ENCODE assay signal across 1 cellular context in the genomic region with DNA sequence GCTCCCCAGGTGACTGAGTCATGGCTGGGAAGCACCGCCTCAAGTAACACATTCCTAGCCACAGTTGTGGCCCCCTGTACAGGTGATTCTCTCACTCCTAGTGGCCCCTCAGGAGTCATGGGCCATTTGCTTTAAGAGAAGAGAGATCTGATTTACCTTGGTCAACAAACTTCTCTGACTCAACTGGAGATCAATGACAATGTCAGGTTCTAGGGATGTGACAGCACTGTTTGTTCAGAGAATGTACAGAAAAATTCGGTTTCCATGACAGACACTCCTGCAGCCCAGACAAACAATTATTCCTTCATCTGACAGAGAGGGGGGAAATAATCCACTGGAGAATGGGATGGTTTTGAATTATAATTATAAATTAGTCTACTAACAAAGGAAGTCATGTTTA.
TF ChIP-seq lines count a peak whose summit lies in the region.

No MANE protein-coding gene starts in this region.

TF ChIP-seq in HepG2, 621 proteins besides CTCF, POLR2A, EP300 and RAD21 (continued from another document and continues in another):
- TF ChIP-seq, protein P1, sequence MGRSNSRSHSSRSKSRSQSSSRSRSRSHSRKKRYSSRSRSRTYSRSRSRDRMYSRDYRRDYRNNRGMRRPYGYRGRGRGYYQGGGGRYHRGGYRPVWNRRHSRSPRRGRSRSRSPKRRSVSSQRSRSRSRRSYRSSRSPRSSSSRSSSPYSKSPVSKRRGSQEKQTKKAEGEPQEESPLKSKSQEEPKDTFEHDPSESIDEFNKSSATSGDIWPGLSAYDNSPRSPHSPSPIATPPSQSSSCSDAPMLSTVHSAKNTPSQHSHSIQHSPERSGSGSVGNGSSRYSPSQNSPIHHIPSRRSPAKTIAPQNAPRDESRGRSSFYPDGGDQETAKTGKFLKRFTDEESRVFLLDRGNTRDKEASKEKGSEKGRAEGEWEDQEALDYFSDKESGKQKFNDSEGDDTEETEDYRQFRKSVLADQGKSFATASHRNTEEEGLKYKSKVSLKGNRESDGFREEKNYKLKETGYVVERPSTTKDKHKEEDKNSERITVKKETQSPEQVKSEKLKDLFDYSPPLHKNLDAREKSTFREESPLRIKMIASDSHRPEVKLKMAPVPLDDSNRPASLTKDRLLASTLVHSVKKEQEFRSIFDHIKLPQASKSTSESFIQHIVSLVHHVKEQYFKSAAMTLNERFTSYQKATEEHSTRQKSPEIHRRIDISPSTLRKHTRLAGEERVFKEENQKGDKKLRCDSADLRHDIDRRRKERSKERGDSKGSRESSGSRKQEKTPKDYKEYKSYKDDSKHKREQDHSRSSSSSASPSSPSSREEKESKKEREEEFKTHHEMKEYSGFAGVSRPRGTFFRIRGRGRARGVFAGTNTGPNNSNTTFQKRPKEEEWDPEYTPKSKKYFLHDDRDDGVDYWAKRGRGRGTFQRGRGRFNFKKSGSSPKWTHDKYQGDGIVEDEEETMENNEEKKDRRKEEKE (IDR thresholded peaks at IDR 0.05): no peak
- no peak; the same call in 1 of the 2 replicates for TF ChIP-seq FOXO1 (CRISPR knock-in tag; IDR thresholded peaks at IDR 0.05)
- TF ChIP-seq, protein P2, sequence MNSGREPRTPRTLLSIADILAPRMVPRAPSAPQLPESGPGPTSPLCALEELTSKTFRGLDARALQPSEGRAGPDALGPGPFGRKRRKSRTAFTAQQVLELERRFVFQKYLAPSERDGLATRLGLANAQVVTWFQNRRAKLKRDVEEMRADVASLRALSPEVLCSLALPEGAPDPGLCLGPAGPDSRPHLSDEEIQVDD (CRISPR knock-in tag; IDR thresholded peaks at IDR 0.05; ENCODE audit: borderline replicate concordance): no peak
- peak; percentile 98 for TF ChIP-seq ZSCAN29 (CRISPR knock-in tag; conservative IDR thresholded peaks at IDR 0.05)
- TF ChIP-seq NFE2L1 (CRISPR knock-in tag; IDR thresholded peaks at IDR 0.05; ENCODE audit: borderline replicate concordance): no peak
- TF ChIP-seq, protein P3, sequence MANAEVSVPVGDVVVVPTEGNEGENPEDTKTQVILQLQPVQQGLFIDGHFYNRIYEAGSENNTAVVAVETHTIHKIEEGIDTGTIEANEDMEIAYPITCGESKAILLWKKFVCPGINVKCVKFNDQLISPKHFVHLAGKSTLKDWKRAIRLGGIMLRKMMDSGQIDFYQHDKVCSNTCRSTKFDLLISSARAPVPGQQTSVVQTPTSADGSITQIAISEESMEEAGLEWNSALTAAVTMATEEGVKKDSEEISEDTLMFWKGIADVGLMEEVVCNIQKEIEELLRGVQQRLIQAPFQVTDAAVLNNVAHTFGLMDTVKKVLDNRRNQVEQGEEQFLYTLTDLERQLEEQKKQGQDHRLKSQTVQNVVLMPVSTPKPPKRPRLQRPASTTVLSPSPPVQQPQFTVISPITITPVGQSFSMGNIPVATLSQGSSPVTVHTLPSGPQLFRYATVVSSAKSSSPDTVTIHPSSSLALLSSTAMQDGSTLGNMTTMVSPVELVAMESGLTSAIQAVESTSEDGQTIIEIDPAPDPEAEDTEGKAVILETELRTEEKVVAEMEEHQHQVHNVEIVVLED (CRISPR knock-in tag; IDR thresholded peaks at IDR 0.05; ENCODE audit: borderline replicate concordance): no peak
- TF ChIP-seq, protein P4, sequence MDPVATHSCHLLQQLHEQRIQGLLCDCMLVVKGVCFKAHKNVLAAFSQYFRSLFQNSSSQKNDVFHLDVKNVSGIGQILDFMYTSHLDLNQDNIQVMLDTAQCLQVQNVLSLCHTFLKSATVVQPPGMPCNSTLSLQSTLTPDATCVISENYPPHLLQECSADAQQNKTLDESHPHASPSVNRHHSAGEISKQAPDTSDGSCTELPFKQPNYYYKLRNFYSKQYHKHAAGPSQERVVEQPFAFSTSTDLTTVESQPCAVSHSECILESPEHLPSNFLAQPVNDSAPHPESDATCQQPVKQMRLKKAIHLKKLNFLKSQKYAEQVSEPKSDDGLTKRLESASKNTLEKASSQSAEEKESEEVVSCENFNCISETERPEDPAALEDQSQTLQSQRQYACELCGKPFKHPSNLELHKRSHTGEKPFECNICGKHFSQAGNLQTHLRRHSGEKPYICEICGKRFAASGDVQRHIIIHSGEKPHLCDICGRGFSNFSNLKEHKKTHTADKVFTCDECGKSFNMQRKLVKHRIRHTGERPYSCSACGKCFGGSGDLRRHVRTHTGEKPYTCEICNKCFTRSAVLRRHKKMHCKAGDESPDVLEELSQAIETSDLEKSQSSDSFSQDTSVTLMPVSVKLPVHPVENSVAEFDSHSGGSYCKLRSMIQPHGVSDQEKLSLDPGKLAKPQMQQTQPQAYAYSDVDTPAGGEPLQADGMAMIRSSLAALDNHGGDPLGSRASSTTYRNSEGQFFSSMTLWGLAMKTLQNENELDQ (CRISPR knock-in tag; IDR thresholded peaks at IDR 0.05; ENCODE audit: borderline replicate concordance): no peak
- TF ChIP-seq ZNF788 (CRISPR knock-in tag; IDR thresholded peaks at IDR 0.05; ENCODE audit: borderline replicate concordance): no peak
- TF ChIP-seq ZNF34 (CRISPR knock-in tag; IDR thresholded peaks at IDR 0.05; ENCODE audit: borderline replicate concordance): 0 out of 2 replicates have a peak, but pooled peaks have one; percentile 54
- TF ChIP-seq, protein P5, sequence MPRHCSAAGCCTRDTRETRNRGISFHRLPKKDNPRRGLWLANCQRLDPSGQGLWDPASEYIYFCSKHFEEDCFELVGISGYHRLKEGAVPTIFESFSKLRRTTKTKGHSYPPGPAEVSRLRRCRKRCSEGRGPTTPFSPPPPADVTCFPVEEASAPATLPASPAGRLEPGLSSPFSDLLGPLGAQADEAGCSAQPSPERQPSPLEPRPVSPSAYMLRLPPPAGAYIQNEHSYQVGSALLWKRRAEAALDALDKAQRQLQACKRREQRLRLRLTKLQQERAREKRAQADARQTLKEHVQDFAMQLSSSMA (CRISPR knock-in tag; IDR thresholded peaks at IDR 0.05): no peak
- TF ChIP-seq ZFP41 (CRISPR knock-in tag; IDR thresholded peaks at IDR 0.05; ENCODE audit: borderline replicate concordance): no peak
- no peak for TF ChIP-seq FOXM1 (CRISPR knock-in tag; IDR thresholded peaks at IDR 0.05)
- 0 out of 2 replicates have a peak, but pooled peaks have one; percentile 25 for TF ChIP-seq ZNF264 (CRISPR knock-in tag; IDR thresholded peaks at IDR 0.05)
- TF ChIP-seq EEA1 (CRISPR knock-in tag; IDR thresholded peaks at IDR 0.05; ENCODE audit: borderline replicate concordance): no peak
- no peak for TF ChIP-seq ZNF781 (CRISPR knock-in tag; IDR thresholded peaks at IDR 0.05; ENCODE audit: borderline replicate concordance, not compliant biosample characterization)
- peak; percentile 40; the same call in 1 of the 2 replicates for TF ChIP-seq MEIS1 (CRISPR knock-in tag; IDR thresholded peaks at IDR 0.05; ENCODE audit: borderline replicate concordance)
- no peak for TF ChIP-seq HHEX (CRISPR knock-in tag; IDR thresholded peaks at IDR 0.05)
- TF ChIP-seq HES4 (CRISPR knock-in tag; IDR thresholded peaks at IDR 0.05; ENCODE audit: borderline replicate concordance): no peak
- TF ChIP-seq RFX1 (IDR thresholded peaks at IDR 0.05): no peak
- TF ChIP-seq KLF11 (CRISPR knock-in tag; IDR thresholded peaks at IDR 0.05): no peak
- TF ChIP-seq, protein P6, sequence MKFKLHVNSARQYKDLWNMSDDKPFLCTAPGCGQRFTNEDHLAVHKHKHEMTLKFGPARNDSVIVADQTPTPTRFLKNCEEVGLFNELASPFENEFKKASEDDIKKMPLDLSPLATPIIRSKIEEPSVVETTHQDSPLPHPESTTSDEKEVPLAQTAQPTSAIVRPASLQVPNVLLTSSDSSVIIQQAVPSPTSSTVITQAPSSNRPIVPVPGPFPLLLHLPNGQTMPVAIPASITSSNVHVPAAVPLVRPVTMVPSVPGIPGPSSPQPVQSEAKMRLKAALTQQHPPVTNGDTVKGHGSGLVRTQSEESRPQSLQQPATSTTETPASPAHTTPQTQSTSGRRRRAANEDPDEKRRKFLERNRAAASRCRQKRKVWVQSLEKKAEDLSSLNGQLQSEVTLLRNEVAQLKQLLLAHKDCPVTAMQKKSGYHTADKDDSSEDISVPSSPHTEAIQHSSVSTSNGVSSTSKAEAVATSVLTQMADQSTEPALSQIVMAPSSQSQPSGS (CRISPR knock-in tag; IDR thresholded peaks at IDR 0.05): no peak
- TF ChIP-seq, protein P7, sequence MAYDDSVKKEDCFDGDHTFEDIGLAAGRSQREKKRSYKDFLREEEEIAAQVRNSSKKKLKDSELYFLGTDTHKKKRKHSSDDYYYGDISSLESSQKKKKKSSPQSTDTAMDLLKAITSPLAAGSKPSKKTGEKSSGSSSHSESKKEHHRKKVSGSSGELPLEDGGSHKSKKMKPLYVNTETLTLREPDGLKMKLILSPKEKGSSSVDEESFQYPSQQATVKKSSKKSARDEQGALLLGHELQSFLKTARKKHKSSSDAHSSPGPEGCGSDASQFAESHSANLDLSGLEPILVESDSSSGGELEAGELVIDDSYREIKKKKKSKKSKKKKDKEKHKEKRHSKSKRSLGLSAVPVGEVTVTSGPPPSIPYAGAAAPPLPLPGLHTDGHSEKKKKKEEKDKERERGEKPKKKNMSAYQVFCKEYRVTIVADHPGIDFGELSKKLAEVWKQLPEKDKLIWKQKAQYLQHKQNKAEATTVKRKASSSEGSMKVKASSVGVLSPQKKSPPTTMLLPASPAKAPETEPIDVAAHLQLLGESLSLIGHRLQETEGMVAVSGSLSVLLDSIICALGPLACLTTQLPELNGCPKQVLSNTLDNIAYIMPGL (CRISPR knock-in tag; IDR thresholded peaks at IDR 0.05; ENCODE audit: borderline replicate concordance in 1 of 2, low read depth in 1 of 2): no peak
- TF ChIP-seq PPARG (CRISPR knock-in tag; conservative IDR thresholded peaks at IDR 0.05): no peak
- peak; percentile 47 for TF ChIP-seq ZEB1 (IDR thresholded peaks at IDR 0.05; ENCODE audit: insufficient replicate concordance, low read depth)
- TF ChIP-seq ZNF674 (CRISPR knock-in tag; IDR thresholded peaks at IDR 0.05; ENCODE audit: low read depth): no peak
- TF ChIP-seq ZNF543 (CRISPR knock-in tag; IDR thresholded peaks at IDR 0.05): no peak
- TF ChIP-seq, protein P8, sequence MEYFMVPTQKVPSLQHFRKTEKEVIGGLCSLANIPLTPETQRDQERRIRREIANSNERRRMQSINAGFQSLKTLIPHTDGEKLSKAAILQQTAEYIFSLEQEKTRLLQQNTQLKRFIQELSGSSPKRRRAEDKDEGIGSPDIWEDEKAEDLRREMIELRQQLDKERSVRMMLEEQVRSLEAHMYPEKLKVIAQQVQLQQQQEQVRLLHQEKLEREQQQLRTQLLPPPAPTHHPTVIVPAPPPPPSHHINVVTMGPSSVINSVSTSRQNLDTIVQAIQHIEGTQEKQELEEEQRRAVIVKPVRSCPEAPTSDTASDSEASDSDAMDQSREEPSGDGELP (IDR thresholded peaks at IDR 0.05; ENCODE audit: borderline replicate concordance, low read depth): peak; percentile 36; the same call in 1 of the 2 replicates
- peak; percentile 42; the same call in 1 of the 2 replicates for TF ChIP-seq MED1 (CRISPR knock-in tag; IDR thresholded peaks at IDR 0.05)
- TF ChIP-seq, protein P9, sequence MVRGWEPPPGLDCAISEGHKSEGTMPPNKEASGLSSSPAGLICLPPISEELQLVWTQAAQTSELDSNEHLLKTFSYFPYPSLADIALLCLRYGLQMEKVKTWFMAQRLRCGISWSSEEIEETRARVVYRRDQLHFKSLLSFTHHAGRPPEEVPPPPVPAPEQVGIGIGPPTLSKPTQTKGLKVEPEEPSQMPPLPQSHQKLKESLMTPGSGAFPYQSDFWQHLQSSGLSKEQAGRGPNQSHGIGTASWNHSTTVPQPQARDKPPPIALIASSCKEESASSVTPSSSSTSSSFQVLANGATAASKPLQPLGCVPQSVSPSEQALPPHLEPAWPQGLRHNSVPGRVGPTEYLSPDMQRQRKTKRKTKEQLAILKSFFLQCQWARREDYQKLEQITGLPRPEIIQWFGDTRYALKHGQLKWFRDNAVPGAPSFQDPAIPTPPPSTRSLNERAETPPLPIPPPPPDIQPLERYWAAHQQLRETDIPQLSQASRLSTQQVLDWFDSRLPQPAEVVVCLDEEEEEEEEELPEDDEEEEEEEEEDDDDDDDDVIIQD (CRISPR knock-in tag; IDR thresholded peaks at IDR 0.05; ENCODE audit: low read depth): no peak; the same call in 1 of the 2 replicates
- no peak for TF ChIP-seq ZFX (CRISPR knock-in tag; IDR thresholded peaks at IDR 0.05; ENCODE audit: low read depth)
- peak; percentile 36; the same call in 1 of the 2 replicates for TF ChIP-seq ZKSCAN8 (CRISPR knock-in tag; IDR thresholded peaks at IDR 0.05; ENCODE audit: borderline replicate concordance)
- TF ChIP-seq SMARCC2 (IDR thresholded peaks at IDR 0.05): no peak
- no peak for TF ChIP-seq ZBTB42 (CRISPR knock-in tag; IDR thresholded peaks at IDR 0.05)
- TF ChIP-seq ZNF549 (CRISPR knock-in tag; IDR thresholded peaks at IDR 0.05): no peak
- TF ChIP-seq, protein P10, sequence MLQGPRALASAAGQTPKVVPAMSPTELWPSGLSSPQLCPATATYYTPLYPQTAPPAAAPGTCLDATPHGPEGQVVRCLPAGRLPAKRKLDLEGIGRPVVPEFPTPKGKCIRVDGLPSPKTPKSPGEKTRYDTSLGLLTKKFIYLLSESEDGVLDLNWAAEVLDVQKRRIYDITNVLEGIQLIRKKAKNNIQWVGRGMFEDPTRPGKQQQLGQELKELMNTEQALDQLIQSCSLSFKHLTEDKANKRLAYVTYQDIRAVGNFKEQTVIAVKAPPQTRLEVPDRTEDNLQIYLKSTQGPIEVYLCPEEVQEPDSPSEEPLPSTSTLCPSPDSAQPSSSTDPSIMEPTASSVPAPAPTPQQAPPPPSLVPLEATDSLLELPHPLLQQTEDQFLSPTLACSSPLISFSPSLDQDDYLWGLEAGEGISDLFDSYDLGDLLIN (CRISPR knock-in tag; IDR thresholded peaks at IDR 0.05; ENCODE audit: borderline replicate concordance): no peak
- TF ChIP-seq MIER2 (CRISPR knock-in tag; IDR thresholded peaks at IDR 0.05): no peak
- TF ChIP-seq, protein P11, sequence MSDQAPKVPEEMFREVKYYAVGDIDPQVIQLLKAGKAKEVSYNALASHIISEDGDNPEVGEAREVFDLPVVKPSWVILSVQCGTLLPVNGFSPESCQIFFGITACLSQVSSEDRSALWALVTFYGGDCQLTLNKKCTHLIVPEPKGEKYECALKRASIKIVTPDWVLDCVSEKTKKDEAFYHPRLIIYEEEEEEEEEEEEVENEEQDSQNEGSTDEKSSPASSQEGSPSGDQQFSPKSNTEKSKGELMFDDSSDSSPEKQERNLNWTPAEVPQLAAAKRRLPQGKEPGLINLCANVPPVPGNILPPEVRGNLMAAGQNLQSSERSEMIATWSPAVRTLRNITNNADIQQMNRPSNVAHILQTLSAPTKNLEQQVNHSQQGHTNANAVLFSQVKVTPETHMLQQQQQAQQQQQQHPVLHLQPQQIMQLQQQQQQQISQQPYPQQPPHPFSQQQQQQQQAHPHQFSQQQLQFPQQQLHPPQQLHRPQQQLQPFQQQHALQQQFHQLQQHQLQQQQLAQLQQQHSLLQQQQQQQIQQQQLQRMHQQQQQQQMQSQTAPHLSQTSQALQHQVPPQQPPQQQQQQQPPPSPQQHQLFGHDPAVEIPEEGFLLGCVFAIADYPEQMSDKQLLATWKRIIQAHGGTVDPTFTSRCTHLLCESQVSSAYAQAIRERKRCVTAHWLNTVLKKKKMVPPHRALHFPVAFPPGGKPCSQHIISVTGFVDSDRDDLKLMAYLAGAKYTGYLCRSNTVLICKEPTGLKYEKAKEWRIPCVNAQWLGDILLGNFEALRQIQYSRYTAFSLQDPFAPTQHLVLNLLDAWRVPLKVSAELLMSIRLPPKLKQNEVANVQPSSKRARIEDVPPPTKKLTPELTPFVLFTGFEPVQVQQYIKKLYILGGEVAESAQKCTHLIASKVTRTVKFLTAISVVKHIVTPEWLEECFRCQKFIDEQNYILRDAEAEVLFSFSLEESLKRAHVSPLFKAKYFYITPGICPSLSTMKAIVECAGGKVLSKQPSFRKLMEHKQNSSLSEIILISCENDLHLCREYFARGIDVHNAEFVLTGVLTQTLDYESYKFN (CRISPR knock-in tag; conservative IDR thresholded peaks at IDR 0.05): peak; percentile 44; the same call in 1 of the 2 replicates
- no peak for TF ChIP-seq ZNF709 (CRISPR knock-in tag; IDR thresholded peaks at IDR 0.05)
- TF ChIP-seq HOXA5 (CRISPR knock-in tag; IDR thresholded peaks at IDR 0.05): 0 out of 2 replicates have a peak, but pooled peaks have one; percentile 50
